8 cellular contexts compared by ENCODE assay signal in the genomic region with DNA sequence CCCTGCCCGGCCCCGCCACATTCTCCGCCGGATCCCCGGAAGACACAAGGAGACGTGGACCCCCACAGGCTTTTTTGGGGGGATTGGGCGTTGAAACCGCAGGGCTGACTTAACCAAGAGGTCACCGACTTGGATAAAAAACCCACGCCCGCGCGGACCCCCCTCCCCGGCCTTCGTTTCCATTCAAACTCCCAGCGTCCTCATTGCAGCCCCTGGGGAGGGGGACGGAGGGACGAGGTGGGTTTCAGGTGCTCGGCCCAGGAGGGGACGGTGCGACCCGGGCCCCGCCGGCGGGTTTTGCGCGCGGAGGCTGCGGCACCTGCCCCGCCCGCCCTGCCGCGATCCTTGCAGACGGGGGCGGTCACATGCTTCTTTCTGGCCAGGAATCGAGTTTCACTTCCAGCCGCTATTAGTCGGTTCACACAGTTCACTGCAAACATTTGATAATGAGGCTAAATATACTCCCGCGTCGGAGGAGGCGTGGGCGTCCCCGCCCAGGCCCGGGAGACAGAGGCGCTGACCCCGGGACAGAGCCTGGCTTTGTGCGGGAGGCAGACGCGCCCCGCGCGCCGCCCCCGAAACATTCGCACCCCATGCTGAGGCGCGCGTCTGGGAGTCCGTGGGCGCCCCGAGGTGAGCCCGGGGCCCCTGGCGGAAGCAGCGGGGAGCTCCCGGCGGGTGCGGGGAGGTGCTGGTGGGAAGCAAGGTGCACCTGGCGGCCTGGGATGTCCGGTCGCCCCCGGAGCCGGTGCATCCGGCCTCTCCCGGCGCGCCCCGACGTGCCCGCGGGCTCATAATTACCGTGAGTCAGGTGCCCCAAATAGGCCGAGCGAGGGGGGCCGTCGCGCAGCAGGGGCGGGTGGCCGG. TPM values are rescaled to one million over a fixed set of nuclear protein-coding genes. Genes with fewer than 3 reads are reported as not detected.
DNase-seq lines count a peak whose midpoint lies in the region; ATAC-seq, FAIRE-seq and TF ChIP-seq lines count a peak whose summit lies in the region.

No MANE protein-coding gene starts in this region.

- dilution Hi-C loops in keratinocyte (cut with MboI; ENCODE audit: extremely low pct_ligation_motif_present, low sequenced_read_pairs), result no loop called here

- no peak for ATAC-seq in A549
- ATAC-seq in omental fat pad (ENCODE audit: low FRiP score), result no peak
- no peak for ATAC-seq in GM19324 (IDR thresholded peaks at IDR 0.05; ENCODE audit: low FRiP score, unreplicated experiment)

- peaks cover 69% of the 10 kb centered on the region for H3K27me3 Mint-ChIP-seq in brain

- no peak overlapping the region for H2AFZ ChIP-seq in keratinocyte (ENCODE audit: control insufficient read depth, low read length)

- no peaks in the 10 kb centered on the region for H3K36me3 Mint-ChIP-seq in brain

- H3K9ac ChIP-seq in keratinocyte (ENCODE audit: control insufficient read depth, extremely low read depth, insufficient read depth, low read length), result no peak overlapping the region

- in situ Hi-C loops in GM13976 (cut with MboI; ENCODE audit: low sequenced_read_pairs, unreplicated experiment), result no loop called here

- no peaks in the 10 kb centered on the region for H3K36me3 ChIP-seq in keratinocyte (ENCODE audit: control insufficient read depth in 2 of 2, extremely low read depth in 1 of 2, insufficient read depth in 2 of 2, low read length in 2 of 2)

- TF ChIP-seq RAD21 in A549 (conservative IDR thresholded peaks at IDR 0.05 in 1 of 2, IDR thresholded peaks at IDR 0.05 in 1 of 2), result no peak

- no peak for TF ChIP-seq EP300 in A549 (IDR thresholded peaks at IDR 0.05)

- no peaks in the 10 kb centered on the region for H4K20me1 ChIP-seq in keratinocyte (ENCODE audit: control insufficient read depth, extremely low read depth, insufficient read depth, low read length)

- TF ChIP-seq CTCF in A549 (IDR thresholded peaks at IDR 0.05) (no peak), GM13976 (IDR thresholded peaks at IDR 0.05; ENCODE audit: borderline replicate concordance, control extremely low read depth, extremely low read depth, insufficient read depth, missing control alignments) (no peak), brain (conservative IDR thresholded peaks at IDR 0.05) (no peak), keratinocyte (optimal IDR thresholded peaks at IDR 0.05 in 1 of 3, IDR thresholded peaks at IDR 0.05 in 1 of 3, conservative IDR thresholded peaks at IDR 0.05 in 1 of 3; ENCODE audit: extremely low read depth in 1 of 3, insufficient read depth in 2 of 3, low read length in 3 of 3) (no peak), omental fat pad (IDR thresholded peaks at IDR 0.05) (no peak)

- H3K9me3 Mint-ChIP-seq in brain, result peaks cover 0 to 3% (median 0%) of the 10 kb centered on the region in 5 experiments

- H3K27ac ChIP-seq in A549 (peak overlapping the region; percentile 51 to 94; a peak in 5 of 6 replicates), keratinocyte (ENCODE audit: control insufficient read depth, insufficient read depth, low read length) (no peak overlapping the region)

- H3K4me3 Mint-ChIP-seq in brain, result peak overlapping the region; percentile 22 to 82 (median 57)

- no peak for TF ChIP-seq POLR2A in A549 (IDR thresholded peaks at IDR 0.05; ENCODE audit: low read length)

- 55% methylated on average over 56 of the region's 89 CpGs for WGBS in A549 (ENCODE audit: missing lambda C conversion rate)

- peaks cover 3% of the 10 kb centered on the region; the same call in 2 of the 3 replicates for H3K9me3 ChIP-seq in A549
- no peaks in the 10 kb centered on the region for H3K9me3 ChIP-seq in keratinocyte (ENCODE audit: control insufficient read depth, low read depth, low read length)

- FAIRE-seq in A549 (lab: Jason Lieb, UNC) (no peak), keratinocyte (lab: Jason Lieb, UNC) (no peak)

- DNase-seq in A549 (ENCODE audit: low read depth in 1 of 2, low spot score in 1 of 2) (no peak), GM13976 (ENCODE audit: low spot score) (peak; percentile 80), NCI-H69 (lab: John Stamatoyannopoulos, UW) (peak; percentile 68), keratinocyte (ENCODE audit: low read depth, low spot score) (no peak), omental fat pad (ENCODE audit: low spot score) (no peak)
- DNase-seq in stimulated activated CD4-positive, alpha-beta T cell treated with anti-CD3 and anti-CD28 coated beads, Interleukin-4, amount 100 ng/mL, for 24 hours, result peak; percentile 29

- peaks cover 30% of the 10 kb centered on the region for H3K27me3 ChIP-seq in keratinocyte (ENCODE audit: control insufficient read depth, extremely low read depth, insufficient read depth, low read length)

- H3K4me1 ChIP-seq in A549, result peaks cover 30% of the 10 kb centered on the region
- H3K4me1 ChIP-seq in keratinocyte (ENCODE audit: control insufficient read depth, extremely low read depth, insufficient read depth, low read length), result peaks cover 27% of the 10 kb centered on the region

- POLR2A ChIA-PET in A549 (lab: Yijun Ruan, JAX), result no interaction called here

- H3K79me2 ChIP-seq in keratinocyte (ENCODE audit: control insufficient read depth, insufficient read depth, low read length), result peaks cover 15% of the 10 kb centered on the region

- no peaks in the 10 kb centered on the region for H3K9me1 ChIP-seq in keratinocyte (ENCODE audit: control insufficient read depth, extremely low read depth, insufficient read depth, low read length)

- peak overlapping the region; percentile 42 for H3K4me3 ChIP-seq in A549
- H3K4me3 ChIP-seq in keratinocyte (ENCODE audit: control insufficient read depth in 2 of 3, extremely low read depth in 1 of 3, insufficient read depth in 2 of 3, low read depth in 1 of 3, low read length in 3 of 3), result peak overlapping the region; percentile 15 to 57 (median 56)

- H3K27ac Mint-ChIP-seq in brain, result no peak overlapping the region

- peaks cover 22% of the 10 kb centered on the region for H3K4me1 Mint-ChIP-seq in brain

- CTCF ChIA-PET in A549 (lab: Yijun Ruan, JAX), result interaction anchor here (4.3 kb wide), 1 partner anchor 13 kb away, joined by 35 read pairs; no protein-coding TSS in a partner anchor

- H3K4me2 ChIP-seq in A549 (peak overlapping the region; percentile 99), keratinocyte (ENCODE audit: control insufficient read depth, extremely low read depth, insufficient read depth, low read depth, low read length) (peak overlapping the region; percentile 79)

TF ChIP-seq in A549, 52 proteins besides CTCF, POLR2A, EP300 and RAD21 (continues in another document):
- TF ChIP-seq, protein P1, sequence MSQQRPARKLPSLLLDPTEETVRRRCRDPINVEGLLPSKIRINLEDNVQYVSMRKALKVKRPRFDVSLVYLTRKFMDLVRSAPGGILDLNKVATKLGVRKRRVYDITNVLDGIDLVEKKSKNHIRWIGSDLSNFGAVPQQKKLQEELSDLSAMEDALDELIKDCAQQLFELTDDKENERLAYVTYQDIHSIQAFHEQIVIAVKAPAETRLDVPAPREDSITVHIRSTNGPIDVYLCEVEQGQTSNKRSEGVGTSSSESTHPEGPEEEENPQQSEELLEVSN (IDR thresholded peaks at IDR 0.05; ENCODE audit: borderline replicate concordance, low read depth), result no peak
- TF ChIP-seq CBX8 (IDR thresholded peaks at IDR 0.05), result no peak
- TF ChIP-seq FOSB (CRISPR knock-in tag; IDR thresholded peaks at IDR 0.05), result no peak
- TF ChIP-seq, protein P2, sequence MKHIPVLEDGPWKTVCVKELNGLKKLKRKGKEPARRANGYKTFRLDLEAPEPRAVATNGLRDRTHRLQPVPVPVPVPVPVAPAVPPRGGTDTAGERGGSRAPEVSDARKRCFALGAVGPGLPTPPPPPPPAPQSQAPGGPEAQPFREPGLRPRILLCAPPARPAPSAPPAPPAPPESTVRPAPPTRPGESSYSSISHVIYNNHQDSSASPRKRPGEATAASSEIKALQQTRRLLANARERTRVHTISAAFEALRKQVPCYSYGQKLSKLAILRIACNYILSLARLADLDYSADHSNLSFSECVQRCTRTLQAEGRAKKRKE (CRISPR knock-in tag; IDR thresholded peaks at IDR 0.05; ENCODE audit: low read depth), result no peak
- no peak for TF ChIP-seq NR3C1 (IDR thresholded peaks at IDR 0.05)
- TF ChIP-seq ZNF302 (CRISPR knock-in tag; IDR thresholded peaks at IDR 0.05), result no peak
- no peak for TF ChIP-seq CHD4 (IDR thresholded peaks at IDR 0.05; ENCODE audit: borderline replicate concordance)
- TF ChIP-seq, protein P3, sequence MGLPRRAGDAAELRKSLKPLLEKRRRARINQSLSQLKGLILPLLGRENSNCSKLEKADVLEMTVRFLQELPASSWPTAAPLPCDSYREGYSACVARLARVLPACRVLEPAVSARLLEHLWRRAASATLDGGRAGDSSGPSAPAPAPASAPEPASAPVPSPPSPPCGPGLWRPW (IDR thresholded peaks at IDR 0.05), result no peak
- no peak for TF ChIP-seq HEYL (CRISPR knock-in tag; IDR thresholded peaks at IDR 0.05)
- TF ChIP-seq, protein P4, sequence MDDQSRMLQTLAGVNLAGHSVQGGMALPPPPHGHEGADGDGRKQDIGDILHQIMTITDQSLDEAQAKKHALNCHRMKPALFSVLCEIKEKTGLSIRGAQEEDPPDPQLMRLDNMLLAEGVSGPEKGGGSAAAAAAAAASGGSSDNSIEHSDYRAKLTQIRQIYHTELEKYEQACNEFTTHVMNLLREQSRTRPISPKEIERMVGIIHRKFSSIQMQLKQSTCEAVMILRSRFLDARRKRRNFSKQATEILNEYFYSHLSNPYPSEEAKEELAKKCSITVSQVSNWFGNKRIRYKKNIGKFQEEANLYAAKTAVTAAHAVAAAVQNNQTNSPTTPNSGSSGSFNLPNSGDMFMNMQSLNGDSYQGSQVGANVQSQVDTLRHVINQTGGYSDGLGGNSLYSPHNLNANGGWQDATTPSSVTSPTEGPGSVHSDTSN (IDR thresholded peaks at IDR 0.05), result no peak
- no peak for TF ChIP-seq MAFK (IDR thresholded peaks at IDR 0.05; ENCODE audit: partially characterized antibody)

RNA-seq across cellular contexts. Expression of a gene that starts 2.7 kb away (rescaled TPM):
- polyA plus RNA-seq in A549 (2011; rRNA removed) (11.3 and 12.8 TPM in 2 replicates), A549 (2017; fragmentation: RNase III; extraction: RNeasy Plus Mini Kit Qiagen cat#74134 plus additional on column Dnase treatment) (14.2 to 16.3 TPM (median 14.9 TPM) in 3 replicates), brain (ENCODE audit: insufficient read depth, low read depth, low replicate concordance) (10.6 TPM), keratinocyte (12.4 to 22.6 TPM (median 14.8 TPM) in 3 replicates)
- 7.4 and 8.4 TPM in 2 replicates for polyA plus RNA-seq in A549 (2012; cell fraction: cytosol; rRNA removed)
- polyA plus RNA-seq in A549 (2012; cell fraction: nucleus; rRNA removed), result 8.7 and 12.6 TPM in 2 replicates
- 34.7 and 41.5 TPM in 2 replicates for polyA minus RNA-seq in A549 (2011; rRNA and poly(A)+ RNA removed)
- polyA plus RNA-seq in keratinocyte (2011; ENCODE audit: low read depth), result 10.9 TPM
- polyA plus RNA-seq in keratinocyte (2011; cell fraction: cytosol; rRNA removed), result 9.2 and 13.0 TPM in 2 replicates
- 23.9 and 25.3 TPM in 2 replicates for polyA plus RNA-seq in keratinocyte (2011; cell fraction: nucleus; rRNA removed)
- polyA plus RNA-seq in keratinocyte (2012; ENCODE audit: low replicate concordance), result 13.5 and 21.9 TPM in 2 replicates
- 36.1 to 45.4 TPM (median 43.7 TPM) in 3 replicates for polyA minus RNA-seq in keratinocyte
- 110 TPM for polyA minus RNA-seq in keratinocyte (2011; cell fraction: cytosol; rRNA and poly(A)+ RNA removed)
- polyA minus RNA-seq in keratinocyte (2011; cell fraction: nucleus; rRNA and poly(A)+ RNA removed), result 26.0 and 30.8 TPM in 2 replicates
- 10 to 100 TPM in 1 of 4 donors, 1 to 10 TPM in 3; 7.0 to 23.7 (median 8.8) TPM for total RNA-seq in omental fat pad

Comparison
In these comparisons a context has a peak if more than half of its experiments do, and no peak if none do; other contexts are left out.
1. DNase-seq: peak in GM13976 (single experiment), NCI-H69 (single experiment) and stimulated activated CD4-positive, alpha-beta T cell treated with anti-CD3 and anti-CD28 coated beads, Interleukin-4, amount 100 ng/mL, for 24 hours (single experiment); none in A549 (0 of 2), keratinocyte (single experiment) and omental fat pad (single experiment).